ENCODE assay signal across 12 cellular contexts in genomic region chr18:48780151-48781001, GRCh38.
DNase-seq lines count a peak whose midpoint lies in the region; ATAC-seq and TF ChIP-seq lines count a peak whose summit lies in the region.
"Had no signal": no experiment of that assay in that cellular context is flagged by ENCODE, and none has a peak within 500 bp of the region (broad histone marks: within the 10 kb centered on the region; RNA-seq: fewer than 3 reads in every experiment).

No MANE protein-coding gene starts in this region.

- 39 to 49% methylated on average over 19 of the region's 19 CpGs for WGBS in heart right ventricle, 2 donors

- TF ChIP-seq CTCF in WERI-Rb-1 (IDR thresholded peaks at IDR 0.05; ENCODE audit: low read depth, low read length) (no peak), heart right ventricle (IDR thresholded peaks at IDR 0.05) (no peak), progenitor cell of endocrine pancreas (IDR thresholded peaks at IDR 0.05; ENCODE audit: unreplicated experiment) (no peak)

- H3K4me3 ChIP-seq in WERI-Rb-1 (ENCODE audit: low read depth, low read length) (no peak overlapping the region), heart right ventricle (peak overlapping the region in 5 of 10 donors; percentile 1 to 29 (median 24))
- H3K4me3 ChIP-seq: SJCRH30 had no signal

- H3K27me3 ChIP-seq in WERI-Rb-1 (ENCODE audit: insufficient read depth, low read depth, severe bottlenecking) (no peaks in the 10 kb centered on the region), heart right ventricle (no peaks in the 10 kb centered on the region)
- H3K27me3 ChIP-seq: SJCRH30 had no signal

- ATAC-seq in heart right ventricle = peak in 1 of 8 donors; percentile 4
- no peak for ATAC-seq in GM18870 (IDR thresholded peaks at IDR 0.05; ENCODE audit: unreplicated experiment)

- peaks cover 3% of the 10 kb centered on the region for H3K27me3 Mint-ChIP-seq in progenitor cell of endocrine pancreas

- no peaks in the 10 kb centered on the region for H3K9me3 Mint-ChIP-seq in progenitor cell of endocrine pancreas (ENCODE audit: low read depth)

- intact Hi-C loops in heart right ventricle (cut with DNase I) = loop anchor here in 6 of 10 donors (1.0 to 10.0 kb wide), 11 partner anchors 18 to 397 kb away; no protein-coding TSS in a partner anchor

- H3K27ac Mint-ChIP-seq in progenitor cell of endocrine pancreas = peak overlapping the region; percentile 97

- H3K27ac ChIP-seq in WERI-Rb-1 = peak overlapping the region; percentile 58
- peak overlapping the region; percentile 88 to 99 (median 92) for H3K27ac ChIP-seq in heart right ventricle
- H3K27ac ChIP-seq: SJCRH30 had no signal

- H3K36me3 ChIP-seq in WERI-Rb-1 (peaks cover 3% of the 10 kb centered on the region), heart right ventricle (peaks cover 0 to 7% (median 0%) of the 10 kb centered on the region in 9 donors)
- H3K36me3 ChIP-seq: SJCRH30 had no signal

- H3K36me3 Mint-ChIP-seq in progenitor cell of endocrine pancreas (ENCODE audit: insufficient read depth) = no peaks in the 10 kb centered on the region

- DNase-seq in AG08395 (ENCODE audit: low spot score) (peak; percentile 36), WERI-Rb-1 (no peak), heart right ventricle (no peak), progenitor cell of endocrine pancreas (ENCODE audit: low spot score, unreplicated experiment) (no peak), mucosa of gallbladder (ENCODE audit: low spot score) (no peak), GM19240 (ENCODE audit: insufficient read length, low spot score) (no peak)
- no peak for DNase-seq in stimulated activated CD4-positive, alpha-beta T cell treated with anti-CD3 and anti-CD28 coated beads, Interleukin-12 subunit alpha, Interleukin-12 subunit beta, amount 100 ng/mL, for 4 hours
- DNase-seq: ACHN, mammary epithelial cell, NCI-H187 had no signal

- peaks cover 47% of the 10 kb centered on the region for H3K4me1 Mint-ChIP-seq in progenitor cell of endocrine pancreas (ENCODE audit: low read depth)

- H3K4me1 ChIP-seq in heart right ventricle = peaks cover 49 to 98% (median 79%) of the 10 kb centered on the region in 9 donors
- H3K4me1 ChIP-seq: SJCRH30 had no signal

- H3K9me3 ChIP-seq in WERI-Rb-1 (ENCODE audit: severe bottlenecking) (no peaks in the 10 kb centered on the region), heart right ventricle (no peaks in the 10 kb centered on the region)
- H3K9me3 ChIP-seq: SJCRH30 had no signal

- H3K4me3 Mint-ChIP-seq in progenitor cell of endocrine pancreas (ENCODE audit: low read depth) = peak overlapping the region; percentile 64
